ENCODE assay signal across 8 cellular contexts in genomic region chr6:87436435-87436834, GRCh38. TPM values are rescaled to one million over a fixed set of nuclear protein-coding genes. Genes with fewer than 3 reads are reported as not detected.
DNase-seq lines count a peak whose midpoint lies in the region; ATAC-seq and TF ChIP-seq lines count a peak whose summit lies in the region.

No MANE protein-coding gene starts in this region.

- no peaks in the 10 kb centered on the region for H3K4me1 ChIP-seq in BE2C

- H3K4me3 Mint-ChIP-seq in activated T-cell treated with anti-CD3 and anti-CD28 coated beads, Interleukin-2, amount 50 U/mL, for 24 hours: no peak overlapping the region

- H3K27ac Mint-ChIP-seq in activated T-cell treated with anti-CD3 and anti-CD28 coated beads, Interleukin-2, amount 50 U/mL, for 24 hours: no peak overlapping the region

- H3K4me3 ChIP-seq in BE2C (ENCODE audit: low read depth, low read length): no peak overlapping the region

- ATAC-seq in GM18868 (IDR thresholded peaks at IDR 0.05; ENCODE audit: unreplicated experiment): peak; percentile 54

- TF ChIP-seq CTCF in BE2C (IDR thresholded peaks at IDR 0.05; ENCODE audit: low read depth, low read length): no peak

- no peaks in the 10 kb centered on the region for H3K9me3 Mint-ChIP-seq in activated T-cell treated with anti-CD3 and anti-CD28 coated beads, Interleukin-2, amount 50 U/mL, for 24 hours

- DNase-seq in NCI-H460 (ENCODE audit: extremely low read depth, low read depth): peak; percentile 54
- DNase-seq in activated T-cell treated with anti-CD3 and anti-CD28 coated beads, Interleukin-2, amount 50 U/mL, for 24 hours: peak; percentile 36
- peak; percentile 34 for DNase-seq in glomerular endothelial cell (ENCODE audit: extremely low read depth, low read depth, low spot score)
- peak; percentile 14 for DNase-seq in stimulated activated CD4-positive, alpha-beta T cell treated with anti-CD3 and anti-CD28 coated beads, Interleukin-12 subunit alpha, Interleukin-12 subunit beta, amount 100 ng/mL, for 4 hours
- DNase-seq in NCI-H2029 treated with DMSO at 0.1 percent for 48 hours (lab: John Stamatoyannopoulos, UW): no peak
- DNase-seq in NCI-H146 treated with DMSO at 0.1 percent for 48 hours (lab: John Stamatoyannopoulos, UW; ENCODE audit: unreplicated experiment): no peak
- DNase-seq in BE2C: no peak

- no peaks in the 10 kb centered on the region for H3K36me3 Mint-ChIP-seq in activated T-cell treated with anti-CD3 and anti-CD28 coated beads, Interleukin-2, amount 50 U/mL, for 24 hours (ENCODE audit: low read depth)

- H3K9me3 ChIP-seq in BE2C: no peaks in the 10 kb centered on the region

- no peaks in the 10 kb centered on the region for H3K4me1 Mint-ChIP-seq in activated T-cell treated with anti-CD3 and anti-CD28 coated beads, Interleukin-2, amount 50 U/mL, for 24 hours (ENCODE audit: low read depth)

- H3K36me3 ChIP-seq in BE2C: no peaks in the 10 kb centered on the region

- H3K27me3 ChIP-seq in BE2C: no peaks in the 10 kb centered on the region

- peaks cover 1% of the 10 kb centered on the region for H3K27me3 Mint-ChIP-seq in activated T-cell treated with anti-CD3 and anti-CD28 coated beads, Interleukin-2, amount 50 U/mL, for 24 hours

RNA-seq across cellular contexts. Expression of gene CFAP206, which starts 28.7 kb away (rescaled TPM):
- total RNA-seq in NCI-H460 (2014; rRNA removed; shearing (Covaris generic)): 0.26 and 0.40 TPM in 2 replicates
- polyA plus RNA-seq in NCI-H460 (2014; cell fraction: nucleus; rRNA removed): not detected in 2 replicates
- total RNA-seq in glomerular endothelial cell: 0.35 and 0.97 TPM in 2 replicates
- polyA plus RNA-seq in BE2C (2012; ENCODE audit: insufficient read depth, insufficient read length, low read depth): not detected

RNA-seq across cellular contexts. Expression of gene SLC35A1, which starts 36.3 kb away (rescaled TPM):
- 21.9 and 25.2 TPM in 2 replicates for total RNA-seq in NCI-H460 (2014; rRNA removed; shearing (Covaris generic))
- polyA plus RNA-seq in NCI-H460 (2014; cell fraction: nucleus; rRNA removed): 24.1 and 26.7 TPM in 2 replicates
- total RNA-seq in glomerular endothelial cell: 15.2 and 18.5 TPM in 2 replicates
- 12.8 TPM for polyA plus RNA-seq in BE2C (2012; ENCODE audit: insufficient read depth, insufficient read length, low read depth)

Comparison
In these comparisons a context has a peak if more than half of its experiments do, and no peak if none do; other contexts are left out.
1. DNase-seq: peak in NCI-H460 (single experiment), activated T-cell treated with anti-CD3 and anti-CD28 coated beads, Interleukin-2, amount 50 U/mL, for 24 hours (single experiment), glomerular endothelial cell (single experiment) and stimulated activated CD4-positive, alpha-beta T cell treated with anti-CD3 and anti-CD28 coated beads, Interleukin-12 subunit alpha, Interleukin-12 subunit beta, amount 100 ng/mL, for 4 hours (single experiment); none in NCI-H2029 treated with DMSO at 0.1 percent for 48 hours (single experiment), NCI-H146 treated with DMSO at 0.1 percent for 48 hours (single experiment) and BE2C (single experiment).